Comparison of ENCODE assay signal across 22 cellular contexts in the genomic region with DNA sequence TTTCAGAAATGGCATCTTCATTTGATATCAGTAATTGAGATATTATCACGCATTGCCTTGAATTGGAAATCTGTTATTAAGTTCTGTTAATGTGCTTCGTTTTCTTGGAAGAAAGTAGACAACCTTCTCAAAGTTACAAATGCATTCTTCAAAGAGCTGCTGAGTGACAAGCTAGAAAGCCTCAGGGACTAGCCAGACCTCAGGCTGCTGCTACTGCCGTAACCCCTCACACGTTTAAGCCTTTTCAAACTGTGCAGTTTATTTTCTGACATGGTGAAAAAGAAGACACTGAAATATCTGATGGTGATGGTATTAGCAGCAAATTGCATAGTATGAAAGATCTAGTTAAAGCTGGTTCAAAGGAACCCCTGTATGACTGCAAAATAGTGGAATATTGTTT.
DNase-seq lines count a peak whose midpoint lies in the region; ATAC-seq and TF ChIP-seq lines count a peak whose summit lies in the region.
"Had no signal": no experiment of that assay in that cellular context is flagged by ENCODE, and none has a peak within 500 bp of the region (broad histone marks: within the 10 kb centered on the region; RNA-seq: fewer than 3 reads in every experiment).

No MANE protein-coding gene starts in this region.

- H3K4me1 ChIP-seq in GM23338 (ENCODE audit: insufficient read depth) = peaks cover 29% of the 10 kb centered on the region
- peaks cover 22% of the 10 kb centered on the region for H3K4me1 ChIP-seq in HUES64 (ENCODE audit: insufficient read depth, low read length)
- H3K4me1 ChIP-seq in endodermal cell (ENCODE audit: control insufficient read depth, insufficient read depth, low read length) = no peaks in the 10 kb centered on the region
- H3K4me1 ChIP-seq in neuron (ENCODE audit: insufficient read depth, low read length) = peaks cover 27% of the 10 kb centered on the region
- H3K4me1 ChIP-seq in lower lobe of right lung = no peaks in the 10 kb centered on the region
- H3K4me1 ChIP-seq: BLaER1 treated with 17β-estradiol and CSF1 and Interleukin-3, amounts not matched to agents 10 nM and 100 nM had no signal

- H3K9me3 Mint-ChIP-seq in GM23338 = no peaks in the 10 kb centered on the region
- no peaks in the 10 kb centered on the region for H3K9me3 Mint-ChIP-seq in endodermal cell
- H3K9me3 Mint-ChIP-seq in osteocyte (ENCODE audit: unreplicated experiment) = peaks cover 4% of the 10 kb centered on the region

- H3K4me3 ChIP-seq in GM23338 = no peak overlapping the region
- no peak overlapping the region for H3K4me3 ChIP-seq in HUES64 (ENCODE audit: low read length)
- no peak overlapping the region for H3K4me3 ChIP-seq in endodermal cell (ENCODE audit: low read length)
- peak overlapping the region; percentile 9 for H3K4me3 ChIP-seq in neuron (ENCODE audit: low read length)
- H3K4me3 ChIP-seq in lower lobe of right lung = no peak overlapping the region
- H3K4me3 ChIP-seq: BLaER1 treated with 17β-estradiol and CSF1 and Interleukin-3, amounts not matched to agents 10 nM and 100 nM; GM12878; K562 had no signal

- H3K9ac ChIP-seq in HUES64 (ENCODE audit: low read depth, low read length) (no peak overlapping the region), endodermal cell (ENCODE audit: extremely low read depth, low read length, poor library complexity, severe bottlenecking) (no peak overlapping the region)
- H3K9ac ChIP-seq: BLaER1 treated with 17β-estradiol and CSF1 and Interleukin-3, amounts not matched to agents 10 nM and 100 nM had no signal

- H3K4me3 Mint-ChIP-seq in GM23338 (no peak overlapping the region), endodermal cell (no peak overlapping the region), osteocyte (ENCODE audit: unreplicated experiment) (no peak overlapping the region)
- H3K4me3 Mint-ChIP-seq: B cell; CD8-positive, alpha-beta T cell; HFFc6 had no signal

- H3K4me2 ChIP-seq in GM23338 = peak overlapping the region; percentile 41
- H3K4me2 ChIP-seq: BLaER1 treated with 17β-estradiol and CSF1 and Interleukin-3, amounts not matched to agents 10 nM and 100 nM had no signal

- H3K27ac Mint-ChIP-seq in GM23338 (peak overlapping the region; percentile 30), endodermal cell (no peak overlapping the region), osteocyte (ENCODE audit: unreplicated experiment) (no peak overlapping the region)
- H3K27ac Mint-ChIP-seq: B cell; CD8-positive, alpha-beta T cell; HFFc6 had no signal

- intact Hi-C loops in lower lobe of right lung (cut with DNase I) = no loop called here

- H2AFZ ChIP-seq in GM23338 (no peak overlapping the region), neuron (ENCODE audit: low read depth, low read length) (no peak overlapping the region)

- H3F3A ChIP-seq in GM23338 (replicated peaks; ENCODE audit: low read depth) = no peaks in the 10 kb centered on the region

- 81% methylated on average over 4 of the region's 4 CpGs for WGBS in HUES64
- WGBS in endodermal cell (ENCODE audit: insufficient coverage in 1 of 2, insufficient read length in 1 of 2), 2 experiments = 56 to 81% methylated on average over 3 to 4 of the region's 4 CpGs

- H3K4me1 Mint-ChIP-seq in GM23338 (peaks cover 33% of the 10 kb centered on the region), endodermal cell (peaks cover 3% of the 10 kb centered on the region), osteocyte (ENCODE audit: unreplicated experiment) (no peaks in the 10 kb centered on the region)
- H3K4me1 Mint-ChIP-seq: B cell had no signal

- H3K9me3 ChIP-seq in HUES64 (ENCODE audit: insufficient read depth, low read depth, low read length) (no peaks in the 10 kb centered on the region), endodermal cell (ENCODE audit: control insufficient read depth, low read length) (no peaks in the 10 kb centered on the region), neuron (ENCODE audit: low read length) (no peaks in the 10 kb centered on the region), lower lobe of right lung (no peaks in the 10 kb centered on the region)
- H3K9me3 ChIP-seq: BLaER1 treated with 17β-estradiol and CSF1 and Interleukin-3, amounts not matched to agents 10 nM and 100 nM had no signal

- no peaks in the 10 kb centered on the region for H4K20me1 ChIP-seq in GM23338 (replicated peaks; ENCODE audit: insufficient read depth)
- H4K20me1 ChIP-seq: BLaER1 treated with 17β-estradiol and CSF1 and Interleukin-3, amounts not matched to agents 10 nM and 100 nM had no signal

- no peaks in the 10 kb centered on the region for H3K79me2 ChIP-seq in GM23338 (replicated peaks; ENCODE audit: insufficient read depth)

- no peak overlapping the region for H3K27ac ChIP-seq in GM23338 (ENCODE audit: low read depth)
- H3K27ac ChIP-seq in HUES64 (ENCODE audit: low read depth, low read length) = peak overlapping the region; percentile 45; the same call in 1 of the 2 replicates
- H3K27ac ChIP-seq in endodermal cell (ENCODE audit: low read depth, low read length) = peak overlapping the region; percentile 12
- no peak overlapping the region for H3K27ac ChIP-seq in lower lobe of right lung
- H3K27ac ChIP-seq: BLaER1 treated with 17β-estradiol and CSF1 and Interleukin-3, amounts not matched to agents 10 nM and 100 nM; HL-60 had no signal

- peaks cover 10% of the 10 kb centered on the region for H3K27me3 Mint-ChIP-seq in GM23338 (ENCODE audit: insufficient read depth, low read depth, poor library complexity)
- H3K27me3 Mint-ChIP-seq in endodermal cell (ENCODE audit: insufficient read depth) = no peaks in the 10 kb centered on the region
- H3K27me3 Mint-ChIP-seq in osteocyte (ENCODE audit: unreplicated experiment) = no peaks in the 10 kb centered on the region
- H3K27me3 Mint-ChIP-seq: B cell had no signal

- ATAC-seq in GM23338 (peak; percentile 82), lower lobe of right lung (no peak), GM21381 (IDR thresholded peaks at IDR 0.05; ENCODE audit: unreplicated experiment) (no peak), GM18517 (IDR thresholded peaks at IDR 0.05; ENCODE audit: unreplicated experiment) (no peak)
- ATAC-seq: CD8-positive, alpha-beta T cell; GM12878; K562 had no signal

- H3K36me3 ChIP-seq in GM23338 (ENCODE audit: insufficient read depth) (no peaks in the 10 kb centered on the region), HUES64 (ENCODE audit: insufficient read depth, low read length) (peaks cover 11% of the 10 kb centered on the region; the same call in 1 of the 2 replicates), endodermal cell (ENCODE audit: control insufficient read depth, insufficient read depth, low read length) (no peaks in the 10 kb centered on the region), neuron (ENCODE audit: insufficient read depth, low read length) (peaks cover 25% of the 10 kb centered on the region), lower lobe of right lung (peaks cover 33% of the 10 kb centered on the region)

- no peak for TF ChIP-seq CTCF in GM23338 (conservative IDR thresholded peaks at IDR 0.05; ENCODE audit: low read depth in 2 of 2)
- no peak for TF ChIP-seq CTCF in endodermal cell (conservative IDR thresholded peaks at IDR 0.05)
- no peak for TF ChIP-seq CTCF in lower lobe of right lung (IDR thresholded peaks at IDR 0.05)
- TF ChIP-seq CTCF in osteocyte (IDR thresholded peaks at IDR 0.05) = no peak

- H3K36me3 Mint-ChIP-seq in GM23338 (ENCODE audit: low read depth) = peaks cover 40% of the 10 kb centered on the region
- H3K36me3 Mint-ChIP-seq in endodermal cell (ENCODE audit: low read depth) = peaks cover 28% of the 10 kb centered on the region
- H3K36me3 Mint-ChIP-seq in osteocyte (ENCODE audit: unreplicated experiment) = peaks cover 5% of the 10 kb centered on the region
- H3K36me3 Mint-ChIP-seq: CD8-positive, alpha-beta T cell had no signal

- H3K9me2 ChIP-seq in GM23338 (ENCODE audit: insufficient read depth) = peaks cover 3% of the 10 kb centered on the region; the same call in 1 of the 2 replicates

- DNase-seq in GM23338 (ENCODE audit: low spot score) (no peak), endodermal cell (no peak), lower lobe of right lung (no peak), osteocyte (ENCODE audit: extremely low spot score, unreplicated experiment) (no peak)
- DNase-seq: Calu3; CD8-positive, alpha-beta T cell; DMS 273 treated with DMSO at 0.1 percent for 48 hours; DMS53; DND-41; EL; HCEC 1CT; HFFc6; IMR-90 had no signal

- no peaks in the 10 kb centered on the region for H3K27me3 ChIP-seq in GM23338 (ENCODE audit: insufficient read depth)
- no peaks in the 10 kb centered on the region for H3K27me3 ChIP-seq in HUES64 (ENCODE audit: insufficient read depth, low read length)
- no peaks in the 10 kb centered on the region for H3K27me3 ChIP-seq in endodermal cell (ENCODE audit: control insufficient read depth, insufficient read depth, low read length, poor library complexity, severe bottlenecking)
- H3K27me3 ChIP-seq in neuron (ENCODE audit: insufficient read depth, low read length) = no peaks in the 10 kb centered on the region
- H3K27me3 ChIP-seq in lower lobe of right lung (ENCODE audit: low read depth) = no peaks in the 10 kb centered on the region
- H3K27me3 ChIP-seq: BLaER1 treated with 17β-estradiol and CSF1 and Interleukin-3, amounts not matched to agents 10 nM and 100 nM had no signal

TF ChIP-seq in GM23338, 12 proteins besides CTCF, POLR2A, EP300 and RAD21:
- TF ChIP-seq EZH2 (IDR thresholded peaks at IDR 0.05; ENCODE audit: low read depth, unreplicated experiment) (no peak), CREB1 (CRISPR knock-in tag; IDR thresholded peaks at IDR 0.05; ENCODE audit: low read depth) (no peak), NANOG (IDR thresholded peaks at IDR 0.05; ENCODE audit: borderline replicate concordance) (no peak), STAT1 (IDR thresholded peaks at IDR 0.05; ENCODE audit: unreplicated experiment) (no peak)
- TF ChIP-seq, protein P1, sequence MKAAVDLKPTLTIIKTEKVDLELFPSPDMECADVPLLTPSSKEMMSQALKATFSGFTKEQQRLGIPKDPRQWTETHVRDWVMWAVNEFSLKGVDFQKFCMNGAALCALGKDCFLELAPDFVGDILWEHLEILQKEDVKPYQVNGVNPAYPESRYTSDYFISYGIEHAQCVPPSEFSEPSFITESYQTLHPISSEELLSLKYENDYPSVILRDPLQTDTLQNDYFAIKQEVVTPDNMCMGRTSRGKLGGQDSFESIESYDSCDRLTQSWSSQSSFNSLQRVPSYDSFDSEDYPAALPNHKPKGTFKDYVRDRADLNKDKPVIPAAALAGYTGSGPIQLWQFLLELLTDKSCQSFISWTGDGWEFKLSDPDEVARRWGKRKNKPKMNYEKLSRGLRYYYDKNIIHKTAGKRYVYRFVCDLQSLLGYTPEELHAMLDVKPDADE (IDR thresholded peaks at IDR 0.05) = no peak

Comparison
In these comparisons a context has a peak if more than half of its experiments do, and no peak if none do; other contexts are left out.
1. H3K27ac ChIP-seq: peak in HUES64 (single experiment) and endodermal cell (single experiment); none in GM23338 (single experiment) and lower lobe of right lung (single experiment).